17 cellular contexts compared by ENCODE assay signal in the genomic region with DNA sequence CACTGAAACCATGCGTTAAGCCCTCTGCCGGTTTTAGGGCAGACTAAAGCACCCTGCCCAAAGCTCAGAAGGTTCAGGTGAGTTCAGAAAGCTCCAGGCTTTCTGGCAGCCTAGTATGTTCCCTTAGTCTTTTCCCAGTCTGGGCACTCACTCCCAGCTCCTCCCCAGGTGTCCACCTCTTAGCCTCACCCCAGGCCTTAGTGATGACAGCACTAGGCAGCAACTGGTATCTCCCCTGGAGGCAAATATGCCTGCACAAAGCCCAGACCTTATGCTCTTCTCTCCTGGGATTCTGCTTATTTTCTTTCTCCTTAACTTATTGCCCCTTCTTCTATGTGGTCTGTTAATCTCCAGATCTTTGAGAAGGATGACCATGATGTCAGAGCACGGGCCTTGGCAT.
"Had no signal": no experiment of that assay in that cellular context is flagged by ENCODE, and none has a peak within 500 bp of the region (broad histone marks: within the 10 kb centered on the region; RNA-seq: fewer than 3 reads in every experiment).

No MANE protein-coding gene starts in this region.

- ATAC-seq: left cardiac atrium had no signal

- H3K4me3 Mint-ChIP-seq: activated CD4-positive, alpha-beta T cell treated with anti-CD3 and anti-CD28 coated beads, Interleukin-2, amount 10 ng/mL, durations not matched to agents 24 days and 14 days; endodermal cell; naive B cell; T-helper 2 cell treated with Interferon-gamma antibody and Interleukin-4, amounts not matched to agents 5 μg/mL and 100 μg/mL, for 36 hours had no signal

- FAIRE-seq: bronchial epithelial cell, frontal cortex had no signal

- H3K36me3 ChIP-seq: right atrium auricular region had no signal

- H3K9me3 ChIP-seq: right atrium auricular region had no signal

- H3K27ac Mint-ChIP-seq: activated CD4-positive, alpha-beta T cell treated with anti-CD3 and anti-CD28 coated beads, Interleukin-2, amount 10 ng/mL, durations not matched to agents 24 days and 14 days; endodermal cell; naive B cell; T-helper 2 cell treated with Interferon-gamma antibody and Interleukin-4, amounts not matched to agents 5 μg/mL and 100 μg/mL, for 36 hours had no signal

- H3K4me3 ChIP-seq: right atrium auricular region, skin epidermis had no signal

- H3K4me1 Mint-ChIP-seq: naive B cell had no signal

- H3K36me3 Mint-ChIP-seq: naive B cell had no signal

- H3K27me3 Mint-ChIP-seq: naive B cell had no signal

- DNase-seq: activated CD4-positive, alpha-beta T cell treated with anti-CD3 and anti-CD28 coated beads, Interleukin-2, amount 10 ng/mL, durations not matched to agents 24 days and 14 days; activated CD4-positive, CD25-positive, alpha-beta regulatory T cell; activated gamma-delta T cell treated with Interleukin-2 at 50 U/mL for 16 hours; aorta; endodermal cell; head of caudate nucleus; left cardiac atrium; naive B cell; stimulated activated CD4-positive, alpha-beta T cell treated with anti-CD3 and anti-CD28 coated beads, Interleukin-4, amount 100 ng/mL, for 24 hours; stimulated activated naive CD4-positive, alpha-beta T cell treated with Interleukin-2 at 50 U/mL for 16 hours; substantia nigra; trophoblast cell had no signal

- H3K27me3 ChIP-seq: right atrium auricular region had no signal

- H3K27ac ChIP-seq: right atrium auricular region had no signal

- H3K9me3 Mint-ChIP-seq: activated CD4-positive, alpha-beta T cell treated with anti-CD3 and anti-CD28 coated beads, Interleukin-2, amount 10 ng/mL, durations not matched to agents 24 days and 14 days; endodermal cell; naive B cell; T-helper 2 cell treated with Interferon-gamma antibody and Interleukin-4, amounts not matched to agents 5 μg/mL and 100 μg/mL, for 36 hours had no signal
